8 cellular contexts compared by ENCODE assay signal in genomic region chr7:117127585-117128168, GRCh38.
DNase-seq lines count a peak whose midpoint lies in the region; ATAC-seq, FAIRE-seq and TF ChIP-seq lines count a peak whose summit lies in the region.

No MANE protein-coding gene starts in this region.

- no peak for ATAC-seq in HG02973 (IDR thresholded peaks at IDR 0.05; ENCODE audit: unreplicated experiment)

- H3K36me3 Mint-ChIP-seq in nephron progenitor cell (ENCODE audit: low read depth) = peaks cover 4% of the 10 kb centered on the region

- no peaks in the 10 kb centered on the region for H3K4me1 Mint-ChIP-seq in nephron progenitor cell

- no peak overlapping the region for H3K4me3 Mint-ChIP-seq in nephron progenitor cell

- no peaks in the 10 kb centered on the region for H3K27me3 Mint-ChIP-seq in nephron progenitor cell (ENCODE audit: low read depth, poor library complexity)

- no peak overlapping the region for H3K27ac Mint-ChIP-seq in nephron progenitor cell

- peak; percentile 34; the same call in 1 of the 2 replicates for TF ChIP-seq CTCF in WI38 (IDR thresholded peaks at IDR 0.05; ENCODE audit: low read depth, low read length)
- peak; percentile 80 for TF ChIP-seq CTCF in nephron progenitor cell (IDR thresholded peaks at IDR 0.05)

- no peak overlapping the region for H3K4me3 ChIP-seq in WI38 (ENCODE audit: low read depth, low read length)

- H3K9me3 Mint-ChIP-seq in nephron progenitor cell = no peaks in the 10 kb centered on the region

- DNase-seq in NCI-H82 (lab: John Stamatoyannopoulos, UW) (peak; percentile 69), NCI-H82 treated with DMSO at 0.1 percent for 48 hours (lab: John Stamatoyannopoulos, UW; ENCODE audit: unreplicated experiment) (no peak), HCEC 1CT (peak; percentile 65), NCI-H2081 (lab: John Stamatoyannopoulos, UW) (peak; percentile 60 to 73), nephron progenitor cell (peak; percentile 28)

- FAIRE-seq in endometrium (lab: Jason Lieb, UNC) = peak; percentile 83
